13 cellular contexts compared by ENCODE assay signal in the genomic region with DNA sequence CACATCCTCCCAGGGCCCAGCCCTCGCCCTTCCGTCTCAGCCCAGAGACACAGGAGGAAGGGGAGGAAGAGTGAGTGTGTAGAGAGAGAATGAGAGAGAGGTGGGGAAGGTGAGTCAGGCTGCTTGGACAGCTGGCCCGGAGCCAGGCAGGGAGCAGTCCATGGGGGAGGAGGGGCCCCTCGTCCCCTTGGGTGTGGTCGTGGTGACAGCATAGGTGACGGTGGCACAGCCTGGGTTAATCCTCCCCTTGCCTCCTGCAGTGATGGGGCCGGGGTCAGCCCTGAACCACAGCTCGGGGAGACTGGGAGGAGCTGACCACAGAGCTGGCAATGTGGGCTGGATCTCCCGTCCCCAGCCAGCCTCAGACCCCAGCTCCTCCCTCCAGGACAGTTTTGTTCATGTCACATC. TPM values are rescaled to one million over a fixed set of nuclear protein-coding genes. Genes with fewer than 3 reads are reported as not detected.
DNase-seq lines count a peak whose midpoint lies in the region; ATAC-seq and TF ChIP-seq lines count a peak whose summit lies in the region.
"Had no signal": no experiment of that assay in that cellular context is flagged by ENCODE, and none has a peak within 500 bp of the region (broad histone marks: within the 10 kb centered on the region; RNA-seq: fewer than 3 reads in every experiment).

No MANE protein-coding gene starts in this region.

- POLR2A ChIA-PET in HEK293T (lab: Yijun Ruan, JAX), result interaction anchor here (1.0 kb wide), 1 partner anchor 37 kb away, joined by 4 read pairs; a partner anchor contains a TSS

- intact Hi-C loops in left colon (cut with DNase I, micrococcal nuclease), result no loop called here

- no peak for TF ChIP-seq CTCF in NB4 (IDR thresholded peaks at IDR 0.05; ENCODE audit: low read depth, low read length)

- in situ Hi-C loops in Caki2 (cut with HindIII; ENCODE audit: low pct_unique_long_range_greater_than_20kb, low sequenced_read_pairs), result no loop called here

- TF ChIP-seq POLR2A in NB4 (IDR thresholded peaks at IDR 0.05; ENCODE audit: extremely low read depth, insufficient read length), result no peak

- CTCF ChIA-PET in HEK293T (lab: Yijun Ruan, JAX), result interaction anchor here (0.6 kb wide), 1 partner anchor 22 kb away, joined by 3 read pairs; no protein-coding TSS in a partner anchor

- H3K4me3 ChIP-seq in NB4 (ENCODE audit: low read depth, low read length), result no peak overlapping the region

- peak; percentile 95 for DNase-seq in Caki2 (ENCODE audit: low read depth)
- peak; percentile 62 for DNase-seq in NB4 (ENCODE audit: low read depth)
- peak; percentile 46 for DNase-seq in astrocyte of the hippocampus (ENCODE audit: low read depth, low spot score)
- DNase-seq in left colon, result no peak
- no peak for DNase-seq in HEK293T (ENCODE audit: extremely low spot score)
- no peak for DNase-seq in SHP77 treated with DMSO at 0.1 percent for 48 hours (lab: John Stamatoyannopoulos, UW)
- no peak for DNase-seq in medulla oblongata (ENCODE audit: extremely low spot score)
- DNase-seq: activated CD4-positive, alpha-beta memory T cell treated with anti-CD3 and anti-CD28 coated beads, Interleukin-2, amount 10 ng/mL, durations not matched to agents 7 days and 5 days; activated naive CD4-positive, alpha-beta T cell treated with Interleukin-2 at 50 U/mL for 16 hours; KG1; stimulated activated CD4-positive, alpha-beta T cell treated with anti-CD3 and anti-CD28 coated beads, Interleukin-2, amount 100 ng/mL, for 48 hours; stimulated activated naive B cell treated with anti-CD40 and anti-IgM and Interleukin-4, amounts not matched to agents 10 μg/mL and 1 μg/mL and 100 μg/mL, for 72 hours had no signal

- peak; percentile 25 for ATAC-seq in left colon
- no peak for ATAC-seq in HG03097 (IDR thresholded peaks at IDR 0.05; ENCODE audit: low FRiP score, unreplicated experiment)
- ATAC-seq: stimulated activated naive B cell treated with anti-CD40 and anti-IgM and Interleukin-4, amounts not matched to agents 10 μg/mL and 1 μg/mL and 100 μg/mL, for 72 hours had no signal

TF ChIP-seq in HEK293T, 16 proteins besides CTCF, POLR2A, EP300 and RAD21:
- TF ChIP-seq SP1 (IDR thresholded peaks at IDR 0.05), result no peak
- no peak for TF ChIP-seq FOXA1 (IDR thresholded peaks at IDR 0.05)
- no peak for TF ChIP-seq NFRKB (IDR thresholded peaks at IDR 0.05)
- no peak for TF ChIP-seq LEF1 (IDR thresholded peaks at IDR 0.05; ENCODE audit: borderline replicate concordance)
- TF ChIP-seq, protein P1, sequence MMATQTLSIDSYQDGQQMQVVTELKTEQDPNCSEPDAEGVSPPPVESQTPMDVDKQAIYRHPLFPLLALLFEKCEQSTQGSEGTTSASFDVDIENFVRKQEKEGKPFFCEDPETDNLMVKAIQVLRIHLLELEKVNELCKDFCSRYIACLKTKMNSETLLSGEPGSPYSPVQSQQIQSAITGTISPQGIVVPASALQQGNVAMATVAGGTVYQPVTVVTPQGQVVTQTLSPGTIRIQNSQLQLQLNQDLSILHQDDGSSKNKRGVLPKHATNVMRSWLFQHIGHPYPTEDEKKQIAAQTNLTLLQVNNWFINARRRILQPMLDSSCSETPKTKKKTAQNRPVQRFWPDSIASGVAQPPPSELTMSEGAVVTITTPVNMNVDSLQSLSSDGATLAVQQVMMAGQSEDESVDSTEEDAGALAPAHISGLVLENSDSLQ (IDR thresholded peaks at IDR 0.05), result no peak
- no peak for TF ChIP-seq CTBP1 (IDR thresholded peaks at IDR 0.05; ENCODE audit: borderline replicate concordance)
- no peak for TF ChIP-seq SUZ12 (IDR thresholded peaks at IDR 0.05)
- TF ChIP-seq FOXK2 (IDR thresholded peaks at IDR 0.05), result no peak
- no peak for TF ChIP-seq TARDBP (IDR thresholded peaks at IDR 0.05)
- no peak for TF ChIP-seq BHLHE40 (IDR thresholded peaks at IDR 0.05; ENCODE audit: borderline replicate concordance)
- TF ChIP-seq ELF4 (IDR thresholded peaks at IDR 0.05), result no peak
- no peak for TF ChIP-seq ARNT (IDR thresholded peaks at IDR 0.05)

RNA-seq across cellular contexts. Expression of a gene that starts 36.5 kb away (rescaled TPM):
- 1.4 and 10.7 TPM in 2 replicates for total RNA-seq in Caki2 (2014; rRNA removed; shearing (Covaris generic); ENCODE audit: low replicate concordance)
- 10 to 100 TPM; 48.5 to 64.5 TPM for total RNA-seq in left colon

RNA-seq across cellular contexts. Expression of a gene that starts 37.5 kb away (rescaled TPM):
- 21.5 and 28.5 TPM in 2 replicates for total RNA-seq in Caki2 (2014; rRNA removed; shearing (Covaris generic); ENCODE audit: low replicate concordance)
- total RNA-seq in left colon, result 10 to 100 TPM; 15.9 to 24.4 TPM

Comparison
In these comparisons a context has a peak if more than half of its experiments do, and no peak if none do; other contexts are left out.
1. DNase-seq: peak in Caki2 (single experiment), NB4 (single experiment) and astrocyte of the hippocampus (single experiment); none in left colon (0 of 2), HEK293T (single experiment), SHP77 treated with DMSO at 0.1 percent for 48 hours (single experiment) and medulla oblongata (single experiment).